1 cellular context compared by ENCODE assay signal in genomic region chr20:11917663-11918062, GRCh38.
TF ChIP-seq lines count a peak whose summit lies in the region.

TSS of gene BTBD3 (plus strand) at chr20:11917893. CDS start at chr20:11918276, 383 bp downstream.

TF ChIP-seq in endothelial cell of umbilical vein, 7 proteins besides CTCF, POLR2A, EP300 and RAD21 (continued from another document):
- TF ChIP-seq MYC (IDR thresholded peaks at IDR 0.05; ENCODE audit: low read depth, low read length), result no peak
